In the genomic region with DNA sequence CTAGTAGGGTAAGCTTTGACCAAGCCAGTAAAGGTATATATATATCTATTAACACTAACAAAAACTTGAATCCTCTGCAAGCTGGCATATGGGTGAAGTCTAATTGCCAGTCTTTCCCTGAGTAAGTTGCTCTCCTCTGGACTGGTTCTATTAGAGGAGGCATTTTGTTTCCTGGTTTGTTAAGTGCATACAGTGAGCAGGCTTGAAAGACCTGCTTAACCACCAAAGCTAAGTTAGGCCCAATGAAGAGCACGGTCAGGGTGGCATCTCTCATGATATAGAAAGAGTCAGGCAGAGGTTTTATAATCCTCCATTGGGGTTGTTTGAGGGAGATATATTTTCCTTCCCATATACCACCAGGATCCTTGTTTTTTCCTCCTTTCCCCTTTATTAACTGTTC, we compare ENCODE assay signal across 19 cellular contexts. TPM values are rescaled to one million over a fixed set of nuclear protein-coding genes. Genes with fewer than 3 reads are reported as not detected.
DNase-seq lines count a peak whose midpoint lies in the region; ATAC-seq and TF ChIP-seq lines count a peak whose summit lies in the region.
"Had no signal": no experiment of that assay in that cellular context is flagged by ENCODE, and none has a peak within 500 bp of the region (broad histone marks: within the 10 kb centered on the region; RNA-seq: fewer than 3 reads in every experiment).

No MANE protein-coding gene starts in this region.

- no peaks in the 10 kb centered on the region for H3K9me3 ChIP-seq in RWPE2 (ENCODE audit: severe bottlenecking)
- H3K9me3 ChIP-seq: BLaER1, HAP-1 had no signal

- no peaks in the 10 kb centered on the region for H3K27me3 ChIP-seq in RWPE2 (ENCODE audit: insufficient read depth, poor library complexity, severe bottlenecking)
- H3K27me3 ChIP-seq: BLaER1 had no signal

- intact Hi-C loops in left colon (cut with DNase I, micrococcal nuclease): no loop called here

- TF ChIP-seq CTCF in RWPE2 (IDR thresholded peaks at IDR 0.05; ENCODE audit: poor library complexity, severe bottlenecking): no peak

- DNase-seq in DMS53 (lab: John Stamatoyannopoulos, UW) (peak; percentile 48), RWPE2 (ENCODE audit: low spot score) (no peak), epithelial cell of prostate (ENCODE audit: low read depth, low spot score) (no peak), left colon (no peak), DMS 273 treated with DMSO at 0.1 percent for 48 hours (lab: John Stamatoyannopoulos, UW) (no peak), KBM-7 (no peak), SKM-1 treated with dmso at 0.1 percent for 144 hours (lab: John Stamatoyannopoulos, UW; ENCODE audit: unreplicated experiment) (no peak)
- DNase-seq: CD4-positive, alpha-beta T cell; CD8-positive, alpha-beta memory T cell; DMS79; GF-D8; GOT3; HFFc6 had no signal

- no peak overlapping the region for H3K4me3 ChIP-seq in RWPE2 (ENCODE audit: severe bottlenecking)
- H3K4me3 ChIP-seq: BLaER1, HAP-1 had no signal

- no peak for ATAC-seq in RWPE2 (ENCODE audit: low read depth)
- ATAC-seq in left colon: peak; percentile 37
- no peak for ATAC-seq in HG03175 (IDR thresholded peaks at IDR 0.05; ENCODE audit: unreplicated experiment)

- H3K27ac ChIP-seq in RWPE2 (ENCODE audit: poor library complexity, severe bottlenecking) (peak overlapping the region; percentile 98), epithelial cell of prostate (peak overlapping the region; percentile 99)
- H3K27ac ChIP-seq: 22Rv1, BLaER1, C4-2B had no signal

- in situ Hi-C loops in KBM-7 (cut with MboI; ENCODE audit: low pct_unique_long_range_greater_than_20kb, low sequenced_read_pairs): no loop called here

- H3K36me3 ChIP-seq in RWPE2 (ENCODE audit: low read depth): peaks cover 18% of the 10 kb centered on the region
- H3K36me3 ChIP-seq: BLaER1, HAP-1 had no signal

- H3K4me1 ChIP-seq in RWPE2 (ENCODE audit: insufficient read depth, poor library complexity, severe bottlenecking): peaks cover 51% of the 10 kb centered on the region
- H3K4me1 ChIP-seq: HAP-1 had no signal

RNA-seq across cellular contexts. Expression of gene AREG, which starts 9.6 kb away (rescaled TPM):
- total RNA-seq in left colon: 10 to 100 TPM; 30.0 to 42.3 TPM
- total RNA-seq: G401 had no signal
